Comparison of ENCODE assay signal across 9 cellular contexts in genomic region chr6:4973972-4974885, GRCh38. TPM values are rescaled to one million over a fixed set of nuclear protein-coding genes. Genes with fewer than 3 reads are reported as not detected.
DNase-seq lines count a peak whose midpoint lies in the region; ATAC-seq, FAIRE-seq and TF ChIP-seq lines count a peak whose summit lies in the region.
"Had no signal": no experiment of that assay in that cellular context is flagged by ENCODE, and none has a peak within 500 bp of the region (broad histone marks: within the 10 kb centered on the region; RNA-seq: fewer than 3 reads in every experiment).

No MANE protein-coding gene starts in this region.

- DNase-seq in Right ventricle myocardium inferior (ENCODE audit: missing footprints): no peak
- DNase-seq in left ventricle myocardium inferior: no peak
- peak; percentile 70 for DNase-seq in astrocyte of the hippocampus (ENCODE audit: low read depth, low spot score)
- DNase-seq in lung (ENCODE audit: low spot score): peak; percentile 28
- DNase-seq in uterus: peak; percentile 37 to 50
- DNase-seq in HK-2 (ENCODE audit: unreplicated experiment): no peak
- DNase-seq in urothelium cell line (ENCODE audit: low spot score): no peak

- 47 to 72% methylated on average over 14 of the region's 14 CpGs for WGBS in lung, 2 donors

- H3K27me3 ChIP-seq in left ventricle myocardium inferior (ENCODE audit: low read depth): no peaks in the 10 kb centered on the region
- no peaks in the 10 kb centered on the region for H3K27me3 ChIP-seq in lung (ENCODE audit: control insufficient read depth, insufficient read depth)
- H3K27me3 ChIP-seq in uterus: no peaks in the 10 kb centered on the region

- TF ChIP-seq POLR2A in uterus (IDR thresholded peaks at IDR 0.05): no peak

- TF ChIP-seq CTCF in left ventricle myocardium inferior (IDR thresholded peaks at IDR 0.05; ENCODE audit: borderline replicate concordance) (no peak), lung (IDR thresholded peaks at IDR 0.05; ENCODE audit: control extremely low read depth, extremely low read depth) (no peak), uterus (IDR thresholded peaks at IDR 0.05) (no peak)

- FAIRE-seq in urothelium cell line (lab: Jason Lieb, UNC): no peak
- FAIRE-seq: A549 had no signal

- H3K4me3 ChIP-seq in left ventricle myocardium inferior (no peak overlapping the region), lung (no peak overlapping the region), uterus (no peak overlapping the region)
- H3K4me3 ChIP-seq: A549 had no signal

- intact Hi-C loops in Right ventricle myocardium inferior (cut with DNase I) (no loop called here), left ventricle myocardium inferior (cut with micrococcal nuclease) (no loop called here), uterus (cut with DNase I; ENCODE audit: low total_unique reads) (no loop called here)

- H3K36me3 ChIP-seq in left ventricle myocardium inferior (no peaks in the 10 kb centered on the region), lung (ENCODE audit: control insufficient read depth in 2 of 2, insufficient read depth in 2 of 2, low read length in 2 of 2) (no peaks in the 10 kb centered on the region), uterus (no peaks in the 10 kb centered on the region)

- H3K4me1 ChIP-seq in left ventricle myocardium inferior (peaks cover 6% of the 10 kb centered on the region), lung (ENCODE audit: control insufficient read depth in 2 of 2, insufficient read depth in 2 of 2, low read length in 2 of 2) (no peaks in the 10 kb centered on the region), uterus (no peaks in the 10 kb centered on the region)
- H3K4me1 ChIP-seq: A549 had no signal

- peaks cover 7% of the 10 kb centered on the region for H3K9me3 ChIP-seq in left ventricle myocardium inferior (replicated peaks)
- peaks cover 3 to 5% of the 10 kb centered on the region in 2 donors for H3K9me3 ChIP-seq in lung (ENCODE audit: control insufficient read depth in 2 of 2, insufficient read depth in 1 of 2, low read length in 1 of 2)
- H3K9me3 ChIP-seq in uterus: no peaks in the 10 kb centered on the region

- ATAC-seq in Right ventricle myocardium inferior (peak; percentile 68), lung (ENCODE audit: insufficient read depth, low FRiP score) (no peak), GM21576 (IDR thresholded peaks at IDR 0.05; ENCODE audit: unreplicated experiment) (no peak)
- ATAC-seq: A549 had no signal

- H3K27ac ChIP-seq in left ventricle myocardium inferior (replicated peaks): no peak overlapping the region
- H3K27ac ChIP-seq in lung (ENCODE audit: low read depth in 1 of 2, low read length in 1 of 2): no peak overlapping the region
- H3K27ac ChIP-seq in uterus: peak overlapping the region; percentile 51 to 58
- H3K27ac ChIP-seq: A549 had no signal

RNA-seq across cellular contexts. Expression of gene RPP40, which starts 29.6 kb away (rescaled TPM):
- total RNA-seq in Right ventricle myocardium inferior: 4.2 TPM
- 2.7 TPM for total RNA-seq in left ventricle myocardium inferior
- 1 to 10 TPM; 6.3 to 7.7 TPM for total RNA-seq in lung
- polyA plus RNA-seq in lung: 1 to 10 TPM; 4.4 to 8.5 TPM
- total RNA-seq in uterus: 10 to 100 TPM in 1 of 4 donors, 1 to 10 TPM in 3; 1.0 to 16.2 (median 4.2) TPM

Comparison
In these comparisons a context has a peak if more than half of its experiments do, and no peak if none do; other contexts are left out.
1. DNase-seq: peak in astrocyte of the hippocampus (single experiment), lung (single experiment) and uterus (2 of 2); none in Right ventricle myocardium inferior (single experiment), left ventricle myocardium inferior (single experiment), HK-2 (single experiment) and urothelium cell line (single experiment).
2. H3K27ac ChIP-seq: peak in uterus (2 of 2); none in left ventricle myocardium inferior (single experiment) and lung (0 of 2).